Comparison of ENCODE assay signal across 8 cellular contexts in the genomic region with DNA sequence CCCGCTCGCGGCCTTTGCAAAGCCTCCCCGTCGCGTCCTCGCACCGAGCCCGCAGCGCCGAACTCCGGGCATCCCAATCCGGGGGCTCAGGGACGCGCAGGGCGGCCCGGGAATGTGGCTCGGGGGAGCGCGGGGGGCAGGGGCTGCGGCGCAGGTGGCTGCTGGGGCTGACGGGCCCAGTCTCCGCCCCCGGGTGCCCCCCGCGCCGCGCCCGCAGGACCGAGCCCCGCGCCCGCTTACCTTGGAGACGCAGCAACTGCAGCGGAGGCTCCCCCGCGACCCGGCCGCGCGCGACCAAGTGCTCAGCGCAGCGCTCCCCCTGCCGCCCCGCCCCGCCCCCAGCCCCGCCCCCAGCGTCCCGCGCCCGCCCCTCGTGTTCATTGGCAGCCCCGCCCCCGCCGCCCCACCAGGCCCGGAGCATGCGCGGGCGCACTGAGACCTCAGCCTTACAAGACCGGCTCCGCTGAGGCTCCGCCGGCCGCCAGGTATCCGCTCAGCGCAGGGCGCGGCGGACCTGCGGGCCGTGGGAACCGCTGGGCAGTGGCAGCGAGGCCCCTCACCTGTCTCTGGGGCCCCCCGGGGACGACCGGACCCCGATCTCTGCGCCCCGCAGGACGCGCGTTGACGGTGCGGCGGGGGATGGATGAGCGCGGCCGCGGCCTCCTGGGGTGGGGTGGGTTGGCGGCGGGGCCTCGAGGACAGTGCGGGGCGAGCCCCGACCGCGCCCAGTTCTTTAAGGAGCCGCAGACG. TPM values are rescaled to one million over a fixed set of nuclear protein-coding genes. Genes with fewer than 3 reads are reported as not detected.
DNase-seq lines count a peak whose midpoint lies in the region; ATAC-seq, FAIRE-seq and TF ChIP-seq lines count a peak whose summit lies in the region.
"Not testable (repeated sequence)": the region's sequence is repeated elsewhere in the genome, so short reads cannot be mapped to it uniquely, and the experiment has no call there.

A gene with protein sequence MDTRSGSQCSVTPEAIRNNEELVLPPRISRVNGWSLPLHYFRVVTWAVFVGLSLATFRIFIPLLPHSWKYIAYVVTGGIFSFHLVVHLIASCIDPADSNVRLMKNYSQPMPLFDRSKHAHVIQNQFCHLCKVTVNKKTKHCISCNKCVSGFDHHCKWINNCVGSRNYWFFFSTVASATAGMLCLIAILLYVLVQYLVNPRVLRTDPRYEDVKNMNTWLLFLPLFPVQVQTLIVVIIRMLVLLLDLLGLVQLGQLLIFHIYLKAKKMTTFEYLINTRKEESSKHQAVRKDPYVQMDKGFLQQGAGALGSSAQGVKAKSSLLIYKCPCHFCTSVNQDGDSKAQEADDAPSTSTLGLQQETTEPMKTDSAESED (minus strand): TSS at position 302 of the 750 bp plus-strand sequence. CDS start 17,810 bp downstream, outside the sequence.

- 0% methylated on average over 12 of the region's 101 CpGs for WGBS in A549 (ENCODE audit: missing lambda C conversion rate)
- 2% methylated on average over 63 of the region's 101 CpGs for whole genome bisulfite sequencing in smooth muscle cell (ENCODE audit: low lambda C conversion rate)

- not testable (repeated sequence) for H3K9me3 ChIP-seq in A549; smooth muscle cell (replicated peaks; ENCODE audit: low read depth)

- peak; percentile 61 for TF ChIP-seq POLR2A in A549 (IDR thresholded peaks at IDR 0.05; ENCODE audit: low read length)

- peak within 1 kb of the TSS; percentile 97 for H2AFZ ChIP-seq in smooth muscle cell (ENCODE audit: low read depth)

- H3K4me3 ChIP-seq in A549, result peak within 1 kb of the TSS; percentile 70
- peak within 1 kb of the TSS; percentile 83 for H3K4me3 ChIP-seq in smooth muscle cell

- not testable (repeated sequence) for TF ChIP-seq EP300 in A549 (IDR thresholded peaks at IDR 0.05)

- DNase-seq in A549 (ENCODE audit: low read depth in 1 of 2, low spot score in 1 of 2) (peak; percentile 78 to 86), NCI-H510A treated with DMSO at 0.1 percent for 48 hours (lab: John Stamatoyannopoulos, UW) (peak; percentile 98), cerebellum (ENCODE audit: low spot score) (peak; percentile 95), islet precursor cell (peak; percentile 96), smooth muscle cell (lab: John Stamatoyannopoulos, UW; ENCODE audit: unreplicated experiment) (peak; percentile 75)
- DNase-seq in activated CD4-positive, alpha-beta T cell treated with anti-CD3 and anti-CD28 coated beads, Interleukin-2, amount 50 U/mL, for 24 hours (ENCODE audit: low read depth in 1 of 2, low spot score in 1 of 2), result peak; percentile 90 to 94

- H3K79me2 ChIP-seq in smooth muscle cell (ENCODE audit: low read depth), result not testable (repeated sequence)

- H3K4me2 ChIP-seq in A549 (peak within 1 kb of the TSS; percentile 98), smooth muscle cell (peak within 1 kb of the TSS; percentile 100)

- CTCF ChIA-PET in A549 (lab: Yijun Ruan, JAX), result not testable (repeated sequence)

- H3K27me3 ChIP-seq in smooth muscle cell (ENCODE audit: low read depth), result peaks cover 12% of the 10 kb centered on the region

- H3K9ac ChIP-seq in smooth muscle cell (ENCODE audit: low read depth), result not testable (repeated sequence)

- TF ChIP-seq CTCF in A549 (IDR thresholded peaks at IDR 0.05); smooth muscle cell (IDR thresholded peaks at IDR 0.05; ENCODE audit: borderline replicate concordance, insufficient read depth, poor library complexity, severe bottlenecking): not testable (repeated sequence)

- H3K27ac ChIP-seq in A549, result peak within 1 kb of the TSS; percentile 75 to 86; a peak in 5 of 6 replicates
- not testable (repeated sequence) for H3K27ac ChIP-seq in smooth muscle cell (ENCODE audit: low read depth)

- not testable (repeated sequence) for H3K36me3 ChIP-seq in smooth muscle cell (ENCODE audit: low read depth)

- not testable (repeated sequence) for H3F3A ChIP-seq in smooth muscle cell (ENCODE audit: low read depth)

- not testable (repeated sequence) for FAIRE-seq in A549 (lab: Jason Lieb, UNC)

- TF ChIP-seq RAD21 in A549 (conservative IDR thresholded peaks at IDR 0.05 in 1 of 2, IDR thresholded peaks at IDR 0.05 in 1 of 2), result not testable (repeated sequence)

- POLR2A ChIA-PET in A549 (lab: Yijun Ruan, JAX), result not testable (repeated sequence)

- not testable (repeated sequence) for H3K4me1 ChIP-seq in A549; smooth muscle cell (ENCODE audit: low read depth)

- ATAC-seq in A549, result peak; percentile 61 to 84
- ATAC-seq in GM18909 (IDR thresholded peaks at IDR 0.05; ENCODE audit: poor library complexity, unreplicated experiment), result peak; percentile 68
- peak; percentile 53 for ATAC-seq in HG03457 (IDR thresholded peaks at IDR 0.05; ENCODE audit: unreplicated experiment)

- H4K20me1 ChIP-seq in smooth muscle cell (ENCODE audit: low read depth), result not testable (repeated sequence)

TF ChIP-seq in A549, 52 proteins besides CTCF, POLR2A, EP300 and RAD21:
- TF ChIP-seq PHF8 (IDR thresholded peaks at IDR 0.05; ENCODE audit: borderline replicate concordance, low read depth), result peak; percentile 52; the same call in 1 of the 2 replicates
- TF ChIP-seq, protein P1, sequence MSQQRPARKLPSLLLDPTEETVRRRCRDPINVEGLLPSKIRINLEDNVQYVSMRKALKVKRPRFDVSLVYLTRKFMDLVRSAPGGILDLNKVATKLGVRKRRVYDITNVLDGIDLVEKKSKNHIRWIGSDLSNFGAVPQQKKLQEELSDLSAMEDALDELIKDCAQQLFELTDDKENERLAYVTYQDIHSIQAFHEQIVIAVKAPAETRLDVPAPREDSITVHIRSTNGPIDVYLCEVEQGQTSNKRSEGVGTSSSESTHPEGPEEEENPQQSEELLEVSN (IDR thresholded peaks at IDR 0.05; ENCODE audit: borderline replicate concordance, low read depth), result peak; percentile 29; the same call in 1 of the 2 replicates

RNA-seq across cellular contexts. Expression of the gene that starts here (rescaled TPM):
- polyA plus RNA-seq in A549 (2011; rRNA removed), result 0.18 and 0.70 TPM in 2 replicates
- 0.08 and 0.20 TPM in 2 replicates for polyA plus RNA-seq in A549 (2012; cell fraction: cytosol; rRNA removed)
- polyA plus RNA-seq in A549 (2012; cell fraction: nucleus; rRNA removed), result 1.3 and 2.6 TPM in 2 replicates
- polyA plus RNA-seq in A549 (2017; fragmentation: RNase III; extraction: RNeasy Plus Mini Kit Qiagen cat#74134 plus additional on column Dnase treatment), result 0.97 to 1.4 TPM (median 1.0 TPM) in 3 replicates
- 1.5 and 3.6 TPM in 2 replicates for polyA minus RNA-seq in A549 (2011; rRNA and poly(A)+ RNA removed)
- total RNA-seq in cerebellum, result 7.3 TPM
- total RNA-seq in smooth muscle cell, result 0.04 TPM in 1 of 2 replicates, not detected in the other
- not detected in 2 replicates for polyA plus RNA-seq in smooth muscle cell

Comparison
In these comparisons a context has a peak if more than half of its experiments do, and no peak if none do; other contexts are left out.
1. Peak in DNase-seq, H3K4me3 ChIP-seq and H3K4me2 ChIP-seq in smooth muscle cell; RNA of the gene not detected or under 1 TPM.